ENCODE assay signal across 8 cellular contexts in genomic region chr17:39527220-39527813, GRCh38.
DNase-seq lines count a peak whose midpoint lies in the region; ATAC-seq and TF ChIP-seq lines count a peak whose summit lies in the region.

No MANE protein-coding gene starts in this region.

- no peaks in the 10 kb centered on the region for H3K27me3 ChIP-seq in smooth muscle cell (ENCODE audit: low read depth)

- no peaks in the 10 kb centered on the region for H3K79me2 ChIP-seq in smooth muscle cell (ENCODE audit: low read depth)

- ATAC-seq in GM21786 (IDR thresholded peaks at IDR 0.05; ENCODE audit: unreplicated experiment), result no peak
- ATAC-seq in HG03432 (IDR thresholded peaks at IDR 0.05; ENCODE audit: unreplicated experiment), result no peak

- 92% methylated on average over 7 of the region's 7 CpGs for WGBS in smooth muscle cell (ENCODE audit: low lambda C conversion rate)

- no peak overlapping the region for H3K4me2 ChIP-seq in smooth muscle cell

- no peaks in the 10 kb centered on the region for H3K9me3 ChIP-seq in smooth muscle cell (replicated peaks; ENCODE audit: low read depth)

- no peak overlapping the region for H3K4me3 ChIP-seq in epithelial cell of proximal tubule (ENCODE audit: low read depth, low read length)
- no peak overlapping the region for H3K4me3 ChIP-seq in smooth muscle cell

- H2AFZ ChIP-seq in smooth muscle cell (ENCODE audit: low read depth), result no peak overlapping the region

- H3K27ac ChIP-seq in smooth muscle cell (ENCODE audit: low read depth), result no peak overlapping the region

- no peaks in the 10 kb centered on the region for H3K4me1 ChIP-seq in smooth muscle cell (ENCODE audit: low read depth)

- no peaks in the 10 kb centered on the region for H3F3A ChIP-seq in smooth muscle cell (ENCODE audit: low read depth)

- peaks cover 29% of the 10 kb centered on the region for H4K20me1 ChIP-seq in smooth muscle cell (ENCODE audit: low read depth)

- H3K9ac ChIP-seq in smooth muscle cell (ENCODE audit: low read depth), result no peak overlapping the region

- TF ChIP-seq CTCF in epithelial cell of proximal tubule (conservative IDR thresholded peaks at IDR 0.05; ENCODE audit: low read depth, low read length) (peak; percentile 69), smooth muscle cell (IDR thresholded peaks at IDR 0.05; ENCODE audit: borderline replicate concordance, insufficient read depth, poor library complexity, severe bottlenecking) (peak; percentile 22)

- H3K36me3 ChIP-seq in smooth muscle cell (ENCODE audit: low read depth), result peaks cover 45% of the 10 kb centered on the region

- DNase-seq in NOMO-1 treated with DMSO at 0.1 percent for 48 hours (lab: John Stamatoyannopoulos, UW; ENCODE audit: unreplicated experiment) (peak; percentile 28), NOMO-1 treated with dmso at 0.1 percent for 144 hours (lab: John Stamatoyannopoulos, UW; ENCODE audit: unreplicated experiment) (no peak), NCI-H460 (ENCODE audit: extremely low read depth, low read depth) (peak; percentile 11), epithelial cell of proximal tubule (ENCODE audit: low read depth) (no peak), smooth muscle cell (lab: John Stamatoyannopoulos, UW; ENCODE audit: unreplicated experiment) (no peak), activated T-cell treated with anti-CD3 and anti-CD28 coated beads for 4 hours (no peak)

Comparison
In these comparisons a context has a peak if more than half of its experiments do, and no peak if none do; other contexts are left out.
1. DNase-seq: peak in NOMO-1 treated with DMSO at 0.1 percent for 48 hours (single experiment) and NCI-H460 (single experiment); none in NOMO-1 treated with dmso at 0.1 percent for 144 hours (single experiment), epithelial cell of proximal tubule (single experiment), smooth muscle cell (single experiment) and activated T-cell treated with anti-CD3 and anti-CD28 coated beads for 4 hours (single experiment).